In the genomic region with DNA sequence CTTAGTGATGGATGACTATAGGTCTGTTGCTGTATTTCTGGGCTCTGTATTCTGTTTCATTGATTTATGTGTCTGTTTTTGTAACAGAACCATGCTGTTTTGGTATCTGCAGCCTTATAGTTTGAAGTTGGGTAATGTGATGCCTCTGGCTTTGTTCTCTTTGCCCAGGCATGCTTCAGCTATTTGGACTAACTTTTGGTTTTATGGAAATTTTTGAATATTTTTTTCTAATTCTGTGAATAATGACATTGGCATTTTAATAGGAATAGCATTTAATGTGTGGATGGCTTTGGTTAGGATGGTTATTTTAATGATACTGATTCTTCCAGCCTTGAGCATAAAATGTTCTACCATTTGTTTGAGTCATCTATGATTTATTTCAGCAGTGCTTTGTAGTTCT, we compare ENCODE assay signal across 13 cellular contexts. TPM values are rescaled to one million over a fixed set of nuclear protein-coding genes. Genes with fewer than 3 reads are reported as not detected.
DNase-seq lines count a peak whose midpoint lies in the region; ATAC-seq, FAIRE-seq and TF ChIP-seq lines count a peak whose summit lies in the region.
"Not testable (repeated sequence)": the region's sequence is repeated elsewhere in the genome, so short reads cannot be mapped to it uniquely, and the experiment has no call there.
"Had no signal": no experiment of that assay in that cellular context is flagged by ENCODE, and none has a peak within 500 bp of the region (broad histone marks: within the 10 kb centered on the region; RNA-seq: fewer than 3 reads in every experiment).

No MANE protein-coding gene starts in this region.

- CTCF ChIA-PET in PC-3 (lab: Charles Lee) = interaction anchor here (0.6 kb wide), 1 partner anchor 386 kb away, joined by 3 read pairs; no protein-coding TSS in a partner anchor
- CTCF ChIA-PET in K562 (lab: Yijun Ruan, JAX; ENCODE audit: low intra/inter-chr PET ratio) = not testable (repeated sequence)

- intact Hi-C loops in PC-3 (cut with micrococcal nuclease); K562 (cut with micrococcal nuclease): not testable (repeated sequence)

- H3K4me2 ChIP-seq in PC-3 (ENCODE audit: low read length); astrocyte (ENCODE audit: low read length); K562 (ENCODE audit: insufficient read depth, low read length); keratinocyte (ENCODE audit: control insufficient read depth, extremely low read depth, insufficient read depth, low read depth, low read length): not testable (repeated sequence)

- not testable (repeated sequence) for H3K36me3 ChIP-seq in PC-3 (ENCODE audit: low read depth, low read length); astrocyte (ENCODE audit: insufficient read depth, low read length); K562 (ENCODE audit: control insufficient read depth, insufficient read depth, low read length); bronchial epithelial cell (ENCODE audit: control insufficient read depth, insufficient read depth, low read length); keratinocyte (ENCODE audit: control insufficient read depth in 2 of 2, extremely low read depth in 1 of 2, insufficient read depth in 2 of 2, low read length in 2 of 2)

- H2AFZ ChIP-seq in PC-3 (ENCODE audit: low read length); astrocyte (ENCODE audit: low read depth, low read length); K562 (ENCODE audit: low read depth, low read length); keratinocyte (ENCODE audit: control insufficient read depth, low read length): not testable (repeated sequence)

- POLR2A ChIA-PET in PC-3 (lab: Charles Lee; ENCODE audit: unreplicated experiment); K562 (lab: Yijun Ruan, JAX): not testable (repeated sequence)

- not testable (repeated sequence) for H3K4me1 Mint-ChIP-seq in HFFc6 (ENCODE audit: low read depth); astrocyte (ENCODE audit: low read depth, unreplicated experiment)

- H3K27ac Mint-ChIP-seq in HFFc6; astrocyte (ENCODE audit: unreplicated experiment): not testable (repeated sequence)

- H3K36me3 Mint-ChIP-seq in HFFc6 (ENCODE audit: low read depth); astrocyte (ENCODE audit: low read depth, unreplicated experiment): not testable (repeated sequence)

- not testable (repeated sequence) for H3K27me3 Mint-ChIP-seq in HFFc6 (ENCODE audit: insufficient read depth); astrocyte (ENCODE audit: low read depth, unreplicated experiment)

- in situ Hi-C loops in K562 (cut with MboI) = not testable (repeated sequence)

- H3K79me2 ChIP-seq in PC-3 (ENCODE audit: low read length); astrocyte (ENCODE audit: insufficient read depth, low read length); K562 (ENCODE audit: control insufficient read depth, insufficient read depth, low read length); keratinocyte (ENCODE audit: control insufficient read depth, insufficient read depth, low read length): not testable (repeated sequence)

- H3K4me3 ChIP-seq in PC-3 (ENCODE audit: low read length); astrocyte (ENCODE audit: insufficient read depth, low read depth, low read length); K562; bronchial epithelial cell (ENCODE audit: low read depth, low read length); keratinocyte (ENCODE audit: control insufficient read depth in 2 of 3, extremely low read depth in 1 of 3, insufficient read depth in 2 of 3, low read depth in 1 of 3, low read length in 3 of 3): not testable (repeated sequence)

- not testable (repeated sequence) for H3F3A ChIP-seq in PC-3 (ENCODE audit: low read length, unreplicated experiment)

- BruUV-seq in PC-3 (replicated peaks; lab: Mats Ljungman, UMichigan); K562 (replicated peaks; lab: Mats Ljungman, UMichigan): not testable (repeated sequence)

- not testable (repeated sequence) for H3K9ac ChIP-seq in PC-3 (ENCODE audit: low read length); astrocyte (ENCODE audit: low read length); K562 (ENCODE audit: insufficient read depth in 1 of 2, low read depth in 2 of 2, low read length in 2 of 2); keratinocyte (ENCODE audit: control insufficient read depth, extremely low read depth, insufficient read depth, low read length)

- TF ChIP-seq CTCF in HFFc6 (IDR thresholded peaks at IDR 0.05); PC-3 (conservative IDR thresholded peaks at IDR 0.05; ENCODE audit: low read depth, low read length); astrocyte (IDR thresholded peaks at IDR 0.05; ENCODE audit: insufficient read depth, low read depth, low read length); K562 (IDR thresholded peaks at IDR 0.05 in 2 of 3, conservative IDR thresholded peaks at IDR 0.05 in 1 of 3; ENCODE audit: insufficient read depth in 2 of 3, low read depth in 1 of 3, low read length in 3 of 3); bronchial epithelial cell (IDR thresholded peaks at IDR 0.05; ENCODE audit: insufficient read depth, low read length, severe bottlenecking); keratinocyte (optimal IDR thresholded peaks at IDR 0.05 in 1 of 3, IDR thresholded peaks at IDR 0.05 in 1 of 3, conservative IDR thresholded peaks at IDR 0.05 in 1 of 3; ENCODE audit: extremely low read depth in 1 of 3, insufficient read depth in 2 of 3, low read length in 3 of 3): not testable (repeated sequence)

- not testable (repeated sequence) for H4K20me1 ChIP-seq in PC-3 (ENCODE audit: low read length); astrocyte (ENCODE audit: insufficient read depth, low read length); K562 (replicated peaks; ENCODE audit: control insufficient read depth, insufficient read depth, low read length); keratinocyte (ENCODE audit: control insufficient read depth, extremely low read depth, insufficient read depth, low read length)

- not testable (repeated sequence) for TF ChIP-seq RAD21 in K562 (CRISPR knock-in tag; conservative IDR thresholded peaks at IDR 0.05 in 1 of 2, IDR thresholded peaks at IDR 0.05 in 1 of 2)

- dilution Hi-C loops in keratinocyte (cut with MboI; ENCODE audit: extremely low pct_ligation_motif_present, low sequenced_read_pairs) = not testable (repeated sequence)

- H3K9me1 ChIP-seq in K562 (ENCODE audit: control insufficient read depth, insufficient read depth, low read length); keratinocyte (ENCODE audit: control insufficient read depth, extremely low read depth, insufficient read depth, low read length): not testable (repeated sequence)

- TF ChIP-seq POLR2A in K562 (conservative IDR thresholded peaks at IDR 0.05) = not testable (repeated sequence)

- FAIRE-seq in astrocyte (lab: Jason Lieb, UNC) (peak; percentile 17), K562 (lab: Jason Lieb, UNC) (peak; percentile 65)
- FAIRE-seq in bronchial epithelial cell (lab: Jason Lieb, UNC); keratinocyte (lab: Jason Lieb, UNC): not testable (repeated sequence)

- not testable (repeated sequence) for TF ChIP-seq EP300 in K562 (IDR thresholded peaks at IDR 0.05; ENCODE audit: low read length)

- not testable (repeated sequence) for H3K9me3 ChIP-seq in PC-3 (ENCODE audit: low read length); astrocyte (ENCODE audit: insufficient read depth, low read depth, low read length); K562 (replicated peaks; ENCODE audit: control insufficient read depth, insufficient read depth, low read depth, low read length); keratinocyte (ENCODE audit: control insufficient read depth, low read depth, low read length)

- not testable (repeated sequence) for H3K27me3 ChIP-seq in PC-3 (ENCODE audit: low read length); astrocyte (ENCODE audit: insufficient read depth, low read length); K562 (ENCODE audit: control insufficient read depth in 2 of 2, insufficient read depth in 2 of 2, low read length in 2 of 2); bronchial epithelial cell (ENCODE audit: control insufficient read depth, insufficient read depth, low read length); keratinocyte (ENCODE audit: control insufficient read depth, extremely low read depth, insufficient read depth, low read length)

- not testable (repeated sequence) for H3K4me3 Mint-ChIP-seq in HFFc6; astrocyte (ENCODE audit: unreplicated experiment)

- not testable (repeated sequence) for H3K4me1 ChIP-seq in PC-3 (ENCODE audit: insufficient read depth, low read length); astrocyte (ENCODE audit: insufficient read depth, low read length); K562 (replicated peaks in 1 of 2; ENCODE audit: control insufficient read depth in 2 of 2, insufficient read depth in 2 of 2, low read length in 2 of 2); keratinocyte (ENCODE audit: control insufficient read depth, extremely low read depth, insufficient read depth, low read length)

- ATAC-seq in PC-3 = peak; percentile 83
- ATAC-seq in K562 = not testable (repeated sequence)

- not testable (repeated sequence) for H3K27ac ChIP-seq in PC-3 (ENCODE audit: low read length); astrocyte (ENCODE audit: low read depth, low read length); K562 (ENCODE audit: extremely low read depth, low read depth, low read length); keratinocyte (ENCODE audit: control insufficient read depth, insufficient read depth, low read length)

- DNase-seq in EH (ENCODE audit: low read depth) (peak; percentile 3), HFFc6 (peak; percentile 17), PC-3 (peak; percentile 15), astrocyte (ENCODE audit: low read depth) (peak; percentile 24), bronchial epithelial cell (ENCODE audit: low read depth) (peak; percentile 8), keratinocyte (ENCODE audit: low read depth, low spot score) (peak; percentile 7), renal cortical epithelial cell (ENCODE audit: low read depth) (peak; percentile 9)
- DNase-seq in K562 (ENCODE audit: extremely low read depth in 1 of 4, low spot score in 3 of 4) = not testable (repeated sequence)

- not testable (repeated sequence) for H3K9me3 Mint-ChIP-seq in HFFc6; astrocyte (ENCODE audit: unreplicated experiment)

- not testable (repeated sequence) for H3K9me2 ChIP-seq in PC-3 (replicated peaks; ENCODE audit: low read length)

RNA-seq across cellular contexts. Expression of gene UGT2B17, which starts 53.9 kb away (rescaled TPM):
- total RNA-seq in HFFc6 (2021; fragmentation: NEBNext Ultra II Directional; extraction: Animal tissue kit (Norgen Biotek cat#: 25700)) = not detected
- total RNA-seq in PC-3 (2014; rRNA removed) = not detected in 2 replicates
- not detected in 2 replicates for total RNA-seq in astrocyte
- total RNA-seq in K562 (2011; cell fraction: chromatin; rRNA removed; ENCODE audit: low replicate concordance) = not detected in 2 replicates
- not detected in 2 replicates for total RNA-seq in K562 (2011; cell fraction: nucleolus; rRNA removed)
- not detected in 2 replicates for total RNA-seq in K562 (2011; cell fraction: nucleoplasm; rRNA removed)
- total RNA-seq in K562 (2014; rRNA removed) = not detected in 2 replicates
- not detected in 2 replicates for total RNA-seq in K562 (2014; rRNA removed; fragmentation: Illumina TruSeq; extraction: Trizol)
- not detected in 2 replicates for total RNA-seq in K562 (2015; rRNA removed; fragmentation: Illumina TruSeq; extraction: Trizol)
- 0.11 and 0.13 TPM in 2 replicates for total RNA-seq in K562 (2021)
- not detected in 2 replicates for polyA plus RNA-seq in K562 (2011; rRNA removed)
- polyA plus RNA-seq in K562 (2011; cell fraction: cytosol; rRNA removed) = not detected in 2 replicates
- not detected in 2 replicates for polyA plus RNA-seq in K562 (2011; cell fraction: nucleus; rRNA removed)
- not detected in 2 replicates for polyA plus RNA-seq in K562 (2012)
- polyA plus RNA-seq in K562 (2014; fragmentation: Illumina TruSeq; extraction: Trizol) = not detected in 2 replicates
- polyA plus RNA-seq in K562 (2014; fragmentation: Nextera tagmentation; extraction: Ambion mirVana) = not detected
- polyA plus RNA-seq in K562 (2014; rRNA removed) = not detected in 2 replicates
- not detected in 2 replicates for polyA minus RNA-seq in K562 (2011; rRNA and poly(A)+ RNA removed)
- not detected in 2 replicates for polyA minus RNA-seq in K562 (2011; cell fraction: cytosol; rRNA and poly(A)+ RNA removed)
- polyA minus RNA-seq in K562 (2011; cell fraction: nucleus; rRNA and poly(A)+ RNA removed) = not detected in 2 replicates
- 0.13 TPM in 1 of 2 replicates, not detected in the other for total RNA-seq in bronchial epithelial cell
- polyA plus RNA-seq in keratinocyte = 0.05 TPM in 2 of 3 replicates, not detected in the other
- polyA plus RNA-seq in keratinocyte (2011; ENCODE audit: low read depth) = not detected
- polyA plus RNA-seq in keratinocyte (2011; cell fraction: cytosol; rRNA removed) = not detected in 2 replicates
- polyA plus RNA-seq in keratinocyte (2011; cell fraction: nucleus; rRNA removed) = 0.10 TPM in 1 of 2 replicates, not detected in the other
- polyA plus RNA-seq in keratinocyte (2012; ENCODE audit: low replicate concordance) = not detected in 2 replicates
- not detected in 3 replicates for polyA minus RNA-seq in keratinocyte
- polyA minus RNA-seq in keratinocyte (2011; cell fraction: cytosol; rRNA and poly(A)+ RNA removed) = not detected
- not detected in 2 replicates for polyA minus RNA-seq in keratinocyte (2011; cell fraction: nucleus; rRNA and poly(A)+ RNA removed)
- 0.70 TPM in 1 of 2 replicates, not detected in the other for total RNA-seq in renal cortical epithelial cell
- total RNA-seq: Calu3; CD4-positive, alpha-beta memory T cell; Daoy; H1; H7 had no signal
- polyA plus RNA-seq: CD4-positive, alpha-beta memory T cell; H1 had no signal
